ENCODE assay signal across 1 cellular context in genomic region chr1:11749203-11749689, GRCh38.
TF ChIP-seq lines count a peak whose summit lies in the region.

No MANE protein-coding gene starts in this region.

TF ChIP-seq in K562, 482 proteins besides CTCF, POLR2A, EP300 and RAD21 (continued from another document and continues in another):
- peak; percentile 19; the same call in 1 of the 2 replicates for TF ChIP-seq MGA (IDR thresholded peaks at IDR 0.05)
- peak; percentile 23 for TF ChIP-seq TBP (optimal IDR thresholded peaks at IDR 0.05; ENCODE audit: low read depth, low read length)
- TF ChIP-seq EHMT2 (IDR thresholded peaks at IDR 0.05) = 0 out of 2 replicates have a peak, but pooled peaks have one; percentile 28
- TF ChIP-seq MTF1 (CRISPR knock-in tag; IDR thresholded peaks at IDR 0.05; ENCODE audit: borderline replicate concordance) = no peak
- no peak for TF ChIP-seq SNRNP70 (optimal IDR thresholded peaks at IDR 0.05; ENCODE audit: low read depth, low read length)
- no peak for TF ChIP-seq TCF15 (CRISPR knock-in tag; IDR thresholded peaks at IDR 0.05)
- TF ChIP-seq HDAC6 (IDR thresholded peaks at IDR 0.05; ENCODE audit: low read depth, low read length) = no peak
- TF ChIP-seq ADNP (tag; IDR thresholded peaks at IDR 0.05) = 0 out of 2 replicates have a peak, but pooled peaks have one; percentile 44
- no peak for TF ChIP-seq PHB2 (IDR thresholded peaks at IDR 0.05; ENCODE audit: low read depth)
- no peak; the same call in 1 of the 2 replicates for TF ChIP-seq EP400 (IDR thresholded peaks at IDR 0.05)
- 0 out of 2 replicates have a peak, but pooled peaks have one; percentile 14 for TF ChIP-seq HLTF (IDR thresholded peaks at IDR 0.05)
- peak; percentile 85; the same call in 1 of the 2 replicates for TF ChIP-seq OTX1 (CRISPR knock-in tag; IDR thresholded peaks at IDR 0.05)
- 0 out of 2 replicates have a peak, but pooled peaks have one; percentile 71 for TF ChIP-seq HDGF (IDR thresholded peaks at IDR 0.05)
- TF ChIP-seq DACH1 (IDR thresholded peaks at IDR 0.05; ENCODE audit: partially characterized antibody) = peak; percentile 80
- TF ChIP-seq ZBTB5 (IDR thresholded peaks at IDR 0.05) = no peak
- no peak for TF ChIP-seq ARHGAP35 (IDR thresholded peaks at IDR 0.05; ENCODE audit: partially characterized antibody)
- no peak for TF ChIP-seq CHD7 (IDR thresholded peaks at IDR 0.05; ENCODE audit: low read depth, low read length)
- 0 out of 2 replicates have a peak, but pooled peaks have one; percentile 34 for TF ChIP-seq ERF (CRISPR knock-in tag; IDR thresholded peaks at IDR 0.05)
- no peak for TF ChIP-seq ZNF444 (CRISPR knock-in tag; IDR thresholded peaks at IDR 0.05)
- 0 out of 2 replicates have a peak, but pooled peaks have one; percentile 18 for TF ChIP-seq HDAC2 (IDR thresholded peaks at IDR 0.05)
- no peak for TF ChIP-seq BRF1 (IDR thresholded peaks at IDR 0.05; ENCODE audit: borderline replicate concordance, extremely low read depth, insufficient read length)
- TF ChIP-seq ZNF586 (CRISPR knock-in tag; conservative IDR thresholded peaks at IDR 0.05) = no peak
- no peak for TF ChIP-seq TAF1 (IDR thresholded peaks at IDR 0.05; ENCODE audit: control insufficient read depth, extremely low read depth, insufficient read depth, low read length, severe bottlenecking)
- TF ChIP-seq MYC (IDR thresholded peaks at IDR 0.05; ENCODE audit: low read depth, low read length) = peak; percentile 93
- no peak for TF ChIP-seq MYC (CRISPR knock-in tag; IDR thresholded peaks at IDR 0.05; ENCODE audit: borderline replicate concordance, low read depth)
- TF ChIP-seq MIER1 (IDR thresholded peaks at IDR 0.05; ENCODE audit: low read depth) = no peak
- TF ChIP-seq CREBBP (IDR thresholded peaks at IDR 0.05; ENCODE audit: low read depth, low read length) = no peak
- no peak for TF ChIP-seq ZNF780A (CRISPR knock-in tag; IDR thresholded peaks at IDR 0.05)
- peak; percentile 53; the same call in 1 of the 2 replicates for TF ChIP-seq KLF16 (IDR thresholded peaks at IDR 0.05)
- TF ChIP-seq SMAD3 (CRISPR knock-in tag; conservative IDR thresholded peaks at IDR 0.05) = no peak
- no peak for TF ChIP-seq SP2 (IDR thresholded peaks at IDR 0.05; ENCODE audit: extremely low read depth, low read depth, low read length, poor library complexity, severe bottlenecking)
- TF ChIP-seq L3MBTL2 (IDR thresholded peaks at IDR 0.05) = peak; percentile 56; the same call in 1 of the 2 replicates
- TF ChIP-seq ETV5 (CRISPR knock-in tag; IDR thresholded peaks at IDR 0.05; ENCODE audit: low read depth) = peak; percentile 37; the same call in 1 of the 2 replicates
- no peak for TF ChIP-seq PHF21A (IDR thresholded peaks at IDR 0.05; ENCODE audit: borderline replicate concordance, low read depth)
- peak; percentile 67 for TF ChIP-seq NEUROD1 (IDR thresholded peaks at IDR 0.05; ENCODE audit: borderline replicate concordance, low read depth, low read length, partially characterized antibody)
- TF ChIP-seq ZC3H8 (IDR thresholded peaks at IDR 0.05) = no peak
